14 cellular contexts compared by ENCODE assay signal in genomic region chr16:69412287-69412686, GRCh38. TPM values are rescaled to one million over a fixed set of nuclear protein-coding genes. Genes with fewer than 3 reads are reported as not detected.
A peak's percentile ranks its signal among the peaks of the same experiment; 100 is the strongest.
DNase-seq lines count a peak whose midpoint lies in the region; ATAC-seq and TF ChIP-seq lines count a peak whose summit lies in the region.
"Had no signal": no experiment of that assay in that cellular context is flagged by ENCODE, and none has a peak within 500 bp of the region (broad histone marks: within the 10 kb centered on the region; RNA-seq: fewer than 3 reads in every experiment).

No MANE protein-coding gene starts in this region.

- CTCF ChIA-PET in Panc1 (lab: Charles Lee) = no interaction called here

- H3K36me3 ChIP-seq in Panc1 (ENCODE audit: control insufficient read depth, insufficient read depth, low read length) (no peaks in the 10 kb centered on the region), fibroblast of lung (ENCODE audit: control insufficient read depth, insufficient read depth, low read length) (no peaks in the 10 kb centered on the region), osteoblast (ENCODE audit: insufficient read depth, low read length) (no peaks in the 10 kb centered on the region)
- H3K36me3 ChIP-seq: BE2C had no signal

- no peak for ATAC-seq in Panc1
- ATAC-seq in activated T-cell treated with anti-CD3 and anti-CD28 coated beads, Interleukin-2, amount 50 U/mL, for 72 hours (replicated peaks in 1 of 2) = no peak
- no peak for ATAC-seq in HG02623 (IDR thresholded peaks at IDR 0.05; ENCODE audit: unreplicated experiment)

- H3K79me2 ChIP-seq in fibroblast of lung (ENCODE audit: control insufficient read depth, insufficient read depth, low read length) = no peaks in the 10 kb centered on the region
- H3K79me2 ChIP-seq in osteoblast (ENCODE audit: insufficient read depth, low read length) = no peaks in the 10 kb centered on the region

- H3K4me2 ChIP-seq in fibroblast of lung (ENCODE audit: extremely low read depth, insufficient read depth, low read length) = no peak overlapping the region
- no peak overlapping the region for H3K4me2 ChIP-seq in osteoblast (ENCODE audit: insufficient read depth, low read length)

- in situ Hi-C loops in Panc1 (cut with HindIII; ENCODE audit: low pct_unique_long_range_greater_than_20kb, low sequenced_read_pairs) = no loop called here

- POLR2A ChIA-PET in Panc1 (lab: Charles Lee) = no interaction called here

- peaks cover 51% of the 10 kb centered on the region for H3K4me1 ChIP-seq in Panc1 (ENCODE audit: control insufficient read depth, insufficient read depth, low read length)
- peaks cover 2% of the 10 kb centered on the region for H3K4me1 ChIP-seq in fibroblast of lung (ENCODE audit: control insufficient read depth, extremely low read depth, insufficient read depth, low read length)
- H3K4me1 ChIP-seq in osteoblast (ENCODE audit: insufficient read depth, low read length) = peaks cover 14% of the 10 kb centered on the region
- H3K4me1 ChIP-seq: BE2C had no signal

- H3K4me3 ChIP-seq in Panc1 (ENCODE audit: low read depth in 2 of 2, low read length in 2 of 2) (no peak overlapping the region), fibroblast of lung (replicated peaks in 1 of 4; ENCODE audit: control extremely low read depth in 1 of 4, insufficient read depth in 1 of 4, low read depth in 3 of 4, low read length in 4 of 4) (no peak overlapping the region), osteoblast (ENCODE audit: insufficient read depth, low read length) (no peak overlapping the region)

- no peak overlapping the region for H3K27ac Mint-ChIP-seq in activated T-cell treated with anti-CD3 and anti-CD28 coated beads, Interleukin-2, amount 50 U/mL, for 72 hours
- H3K27ac Mint-ChIP-seq: CD4-positive, alpha-beta memory T cell had no signal

- no peak overlapping the region for H3K4me3 Mint-ChIP-seq in activated T-cell treated with anti-CD3 and anti-CD28 coated beads, Interleukin-2, amount 50 U/mL, for 72 hours
- H3K4me3 Mint-ChIP-seq: CD4-positive, alpha-beta memory T cell had no signal

- H3K36me3 Mint-ChIP-seq in activated T-cell treated with anti-CD3 and anti-CD28 coated beads, Interleukin-2, amount 50 U/mL, for 72 hours (ENCODE audit: insufficient read depth in 2 of 2) = no peaks in the 10 kb centered on the region
- H3K36me3 Mint-ChIP-seq: CD4-positive, alpha-beta memory T cell had no signal

- peaks cover 18% of the 10 kb centered on the region for H3K4me1 Mint-ChIP-seq in activated T-cell treated with anti-CD3 and anti-CD28 coated beads, Interleukin-2, amount 50 U/mL, for 72 hours (ENCODE audit: low read depth)

- no peak overlapping the region for H3K9ac ChIP-seq in fibroblast of lung (ENCODE audit: insufficient read depth, low read length)

- no peaks in the 10 kb centered on the region for H3K27me3 ChIP-seq in Panc1 (ENCODE audit: control insufficient read depth, insufficient read depth, low read length)
- no peaks in the 10 kb centered on the region for H3K27me3 ChIP-seq in fibroblast of lung (ENCODE audit: control insufficient read depth, insufficient read depth, low read length)
- H3K27me3 ChIP-seq in osteoblast (ENCODE audit: insufficient read depth, low read length) = no peaks in the 10 kb centered on the region
- H3K27me3 ChIP-seq: BE2C had no signal

- DNase-seq in Panc1 (ENCODE audit: low read depth, low spot score) (no peak), astrocyte of the hippocampus (ENCODE audit: low read depth, low spot score) (peak; percentile 72), fibroblast of lung (ENCODE audit: low read depth in 2 of 2) (peak; percentile 31 to 93), osteoblast (ENCODE audit: insufficient read length, low spot score, missing footprints) (peak; percentile 83), mucosa of gallbladder (ENCODE audit: low spot score) (no peak)
- no peak for DNase-seq in activated T-cell treated with anti-CD3 and anti-CD28 coated beads, Interleukin-2, amount 50 U/mL, for 72 hours
- DNase-seq: BE2C; CD4-positive, alpha-beta memory T cell; DMS79; MM.1S; NCI-H1105; NCI-H1694 treated with DMSO at 0.1 percent for 48 hours; NCI-H446 had no signal

- peak overlapping the region; percentile 94 for H3K27ac ChIP-seq in Panc1 (ENCODE audit: low read length)
- H3K27ac ChIP-seq in fibroblast of lung (ENCODE audit: insufficient read depth, low read length) = no peak overlapping the region
- H3K27ac ChIP-seq in osteoblast (ENCODE audit: low read depth, low read length) = no peak overlapping the region

- no peaks in the 10 kb centered on the region for H3K27me3 Mint-ChIP-seq in activated T-cell treated with anti-CD3 and anti-CD28 coated beads, Interleukin-2, amount 50 U/mL, for 72 hours (ENCODE audit: low read depth)
- H3K27me3 Mint-ChIP-seq: CD4-positive, alpha-beta memory T cell had no signal

- H3K9me3 Mint-ChIP-seq in activated T-cell treated with anti-CD3 and anti-CD28 coated beads, Interleukin-2, amount 50 U/mL, for 72 hours = no peaks in the 10 kb centered on the region
- H3K9me3 Mint-ChIP-seq: CD4-positive, alpha-beta memory T cell had no signal

- no TSS peak for BruUV-seq in Panc1 (replicated peaks; lab: Mats Ljungman, UMichigan)

- intact Hi-C loops in Panc1 (cut with micrococcal nuclease; ENCODE audit: unreplicated experiment) = no loop called here

- H3K9me3 ChIP-seq in Panc1 (ENCODE audit: control insufficient read depth, insufficient read depth, low read depth, low read length) (no peaks in the 10 kb centered on the region), fibroblast of lung (ENCODE audit: control insufficient read depth, insufficient read depth, low read depth, low read length) (no peaks in the 10 kb centered on the region), osteoblast (ENCODE audit: low read depth, low read length) (no peaks in the 10 kb centered on the region)
- H3K9me3 ChIP-seq: BE2C had no signal

- no peak overlapping the region for H2AFZ ChIP-seq in fibroblast of lung (ENCODE audit: low read length)
- H2AFZ ChIP-seq in osteoblast (ENCODE audit: low read length) = peak overlapping the region; percentile 37

- TF ChIP-seq CTCF in Panc1 (IDR thresholded peaks at IDR 0.05) = no peak
- TF ChIP-seq CTCF in fibroblast of lung (conservative IDR thresholded peaks at IDR 0.05 in 1 of 2, IDR thresholded peaks at IDR 0.05 in 1 of 2; ENCODE audit: low read depth in 1 of 2, low read length in 2 of 2) = no peak
- no peak for TF ChIP-seq CTCF in osteoblast (IDR thresholded peaks at IDR 0.05; ENCODE audit: extremely low read depth, low read depth, low read length)

- H4K20me1 ChIP-seq in fibroblast of lung (ENCODE audit: control insufficient read depth, extremely low read depth, insufficient read depth, low read length) (no peaks in the 10 kb centered on the region), osteoblast (ENCODE audit: insufficient read depth, low read length) (no peaks in the 10 kb centered on the region)

RNA-seq across cellular contexts. Expression of gene CYB5B, which starts 12.1 kb away (rescaled TPM):
- total RNA-seq in Panc1 (2021; ENCODE audit: unreplicated experiment) (326 TPM), fibroblast of lung (37.2 and 87.4 TPM in 2 replicates), osteoblast (67.7 and 84.0 TPM in 2 replicates), mucosa of gallbladder (84.7 TPM)
- polyA plus RNA-seq in Panc1 (2012; ENCODE audit: insufficient read length) = 396 TPM
- polyA plus RNA-seq in fibroblast of lung = 220 and 248 TPM in 2 replicates
- 123 and 144 TPM in 2 replicates for polyA plus RNA-seq in fibroblast of lung (2012)
- polyA minus RNA-seq in fibroblast of lung (ENCODE audit: low replicate concordance) = 115 and 178 TPM in 2 replicates
- total RNA-seq in activated T-cell treated with anti-CD3 and anti-CD28 coated beads, Interleukin-2, amount 50 U/mL, for 72 hours = 100 to 1,000 TPM; 176 to 197 TPM

RNA-seq across cellular contexts. Expression of gene TERF2, which starts 26.5 kb away (rescaled TPM):
- total RNA-seq in Panc1 (2021; ENCODE audit: unreplicated experiment) = 27.9 TPM
- polyA plus RNA-seq in Panc1 (2012; ENCODE audit: insufficient read length) = 48.8 TPM
- 9.8 and 16.3 TPM in 2 replicates for total RNA-seq in fibroblast of lung
- polyA plus RNA-seq in fibroblast of lung = 18.8 and 22.9 TPM in 2 replicates
- 16.4 and 21.0 TPM in 2 replicates for polyA plus RNA-seq in fibroblast of lung (2012)
- 27.2 and 27.3 TPM in 2 replicates for polyA minus RNA-seq in fibroblast of lung (ENCODE audit: low replicate concordance)
- total RNA-seq in osteoblast = 9.8 and 10.3 TPM in 2 replicates
- 28.6 TPM for total RNA-seq in mucosa of gallbladder
- total RNA-seq in activated T-cell treated with anti-CD3 and anti-CD28 coated beads, Interleukin-2, amount 50 U/mL, for 72 hours = 10 to 100 TPM; 52.0 to 68.0 TPM

Comparison
In these comparisons a context has a peak if more than half of its experiments do, and no peak if none do; other contexts are left out.
1. DNase-seq: peak in astrocyte of the hippocampus (single experiment), fibroblast of lung (2 of 2) and osteoblast (single experiment); none in Panc1 (single experiment), mucosa of gallbladder (single experiment) and activated T-cell treated with anti-CD3 and anti-CD28 coated beads, Interleukin-2, amount 50 U/mL, for 72 hours (0 of 2).